Comparison of ENCODE assay signal across 29 cellular contexts in genomic region chr7:107049480-107049879, GRCh38. TPM values are rescaled to one million over a fixed set of nuclear protein-coding genes. Genes with fewer than 3 reads are reported as not detected.
"Had no signal": no experiment of that assay in that cellular context is flagged by ENCODE, and none has a peak within 500 bp of the region (broad histone marks: within the 10 kb centered on the region; RNA-seq: fewer than 3 reads in every experiment).

No MANE protein-coding gene starts in this region.

- H3K9me3 Mint-ChIP-seq: activated B cell treated with CpG ODN at 0.5 μM for 24 hours; activated CD8-positive, alpha-beta T cell treated with anti-CD3 and anti-CD28 coated beads for 36 hours; activated naive CD4-positive, alpha-beta T cell treated with anti-CD3 and anti-CD28 coated beads for 36 hours; activated naive CD8-positive, alpha-beta T cell treated with anti-CD3 and anti-CD28 coated beads, Interleukin-2, amount 10 ng/mL, durations not matched to agents 7 days and 5 days; activated T-helper 1 cell treated with anti-CD3 and anti-CD28 coated beads, Interleukin-12 subunit alpha, Interleukin-12 subunit beta, Interleukin-2, Interleukin-4 antibody, amounts not matched to agents 30 ng/mL and 10 ng/mL and 1 ng/mL, durations not matched to agents 14 hours and 24 hours and 36 hours; activated T-helper 2 cell treated with anti-CD3 and anti-CD28 coated beads, Interferon-gamma antibody, Interleukin-2, Interleukin-4, amounts not matched to agents 10 μg/mL and 5 μg/mL and 100 μg/mL, durations not matched to agents 14 hours and 24 hours and 36 hours; effector memory CD8-positive, alpha-beta T cell; T-helper 2 cell treated with Interferon-gamma antibody and Interleukin-4, amounts not matched to agents 5 μg/mL and 100 μg/mL, for 36 hours had no signal

- H3K27ac ChIP-seq: brain microvascular endothelial cell, esophagus muscularis mucosa, foreskin keratinocyte, gastrocnemius medialis, heart left ventricle, WERI-Rb-1 had no signal

- DNase-seq: activated B cell treated with CpG ODN at 0.5 μM for 24 hours; activated CD4-positive, alpha-beta T cell treated with anti-CD3 and anti-CD28 coated beads for 48 hours; activated CD4-positive, alpha-beta T cell treated with anti-CD3 and anti-CD28 coated beads, Interleukin-2, amount 50 U/mL, for 1 hour; activated CD4-positive, alpha-beta T cell treated with anti-CD3 and anti-CD28 coated beads, Interleukin-2, amount 50 U/mL, for 48 hours; activated CD8-positive, alpha-beta memory T cell treated with anti-CD3 and anti-CD28 coated beads for 24 hours; activated CD8-positive, alpha-beta T cell treated with anti-CD3 and anti-CD28 coated beads for 36 hours; activated effector memory CD4-positive, alpha-beta T cell treated with anti-CD3 and anti-CD28 coated beads, Interleukin-2, amount 50 U/mL, for 16 hours; activated naive CD4-positive, alpha-beta T cell treated with anti-CD3 and anti-CD28 coated beads for 36 hours; activated naive CD8-positive, alpha-beta T cell treated with anti-CD3 and anti-CD28 coated beads, Interleukin-2, amount 10 ng/mL, durations not matched to agents 7 days and 5 days; activated T-cell treated with anti-CD3 and anti-CD28 coated beads, Interleukin-2, amount 50 U/mL, for 48 hours; brain microvascular endothelial cell; cortex of kidney; dermis blood vessel endothelial cell; effector CD4-positive, alpha-beta T cell; effector memory CD8-positive, alpha-beta T cell; erythroblast; foreskin keratinocyte; gastrocnemius medialis; glutamatergic neuron; heart left ventricle; T-helper 17 cell; T1000; WERI-Rb-1 had no signal

- H3K36me3 ChIP-seq: brain microvascular endothelial cell, esophagus muscularis mucosa, gastrocnemius medialis, heart left ventricle, WERI-Rb-1 had no signal

- H3K9me3 ChIP-seq: esophagus muscularis mucosa, gastrocnemius medialis, heart left ventricle had no signal

- H3K36me3 Mint-ChIP-seq: activated naive CD4-positive, alpha-beta T cell treated with anti-CD3 and anti-CD28 coated beads, Interleukin-2, amount 50 U/mL, for 72 hours had no signal

- H3K27ac Mint-ChIP-seq: activated B cell treated with CpG ODN at 0.5 μM for 24 hours; activated CD8-positive, alpha-beta T cell treated with anti-CD3 and anti-CD28 coated beads for 36 hours; activated naive CD4-positive, alpha-beta T cell treated with anti-CD3 and anti-CD28 coated beads for 36 hours; activated naive CD4-positive, alpha-beta T cell treated with anti-CD3 and anti-CD28 coated beads, Interleukin-2, amount 50 U/mL, for 72 hours; activated naive CD8-positive, alpha-beta T cell treated with anti-CD3 and anti-CD28 coated beads, Interleukin-2, amount 10 ng/mL, durations not matched to agents 7 days and 5 days; activated T-helper 1 cell treated with anti-CD3 and anti-CD28 coated beads, Interleukin-12 subunit alpha, Interleukin-12 subunit beta, Interleukin-2, Interleukin-4 antibody, amounts not matched to agents 30 ng/mL and 10 ng/mL and 1 ng/mL, durations not matched to agents 14 hours and 24 hours and 36 hours; activated T-helper 2 cell treated with anti-CD3 and anti-CD28 coated beads, Interferon-gamma antibody, Interleukin-2, Interleukin-4, amounts not matched to agents 10 μg/mL and 5 μg/mL and 100 μg/mL, durations not matched to agents 14 hours and 24 hours and 36 hours; effector memory CD8-positive, alpha-beta T cell; T-helper 17 cell; T-helper 2 cell treated with Interferon-gamma antibody and Interleukin-4, amounts not matched to agents 5 μg/mL and 100 μg/mL, for 36 hours had no signal

- H3K4me3 ChIP-seq: esophagus muscularis mucosa, gastrocnemius medialis, heart left ventricle had no signal

- H3K4me3 Mint-ChIP-seq: activated B cell treated with CpG ODN at 0.5 μM for 24 hours; activated CD8-positive, alpha-beta T cell treated with anti-CD3 and anti-CD28 coated beads for 36 hours; activated naive CD4-positive, alpha-beta T cell treated with anti-CD3 and anti-CD28 coated beads for 36 hours; activated naive CD8-positive, alpha-beta T cell treated with anti-CD3 and anti-CD28 coated beads, Interleukin-2, amount 10 ng/mL, durations not matched to agents 7 days and 5 days; activated T-helper 1 cell treated with anti-CD3 and anti-CD28 coated beads, Interleukin-12 subunit alpha, Interleukin-12 subunit beta, Interleukin-2, Interleukin-4 antibody, amounts not matched to agents 30 ng/mL and 10 ng/mL and 1 ng/mL, durations not matched to agents 14 hours and 24 hours and 36 hours; effector memory CD8-positive, alpha-beta T cell; T-helper 17 cell; T-helper 2 cell treated with Interferon-gamma antibody and Interleukin-4, amounts not matched to agents 5 μg/mL and 100 μg/mL, for 36 hours had no signal

- ATAC-seq: activated CD4-positive, CD25-positive, alpha-beta regulatory T cell treated with anti-CD3 and anti-CD28 coated beads, Interleukin-2, amount 50 U/mL, for 24 hours; activated CD8-positive, alpha-beta T cell treated with anti-CD3 and anti-CD28 coated beads for 36 hours; activated naive CD4-positive, alpha-beta T cell treated with anti-CD3 and anti-CD28 coated beads, Interleukin-2, amount 50 U/mL, for 72 hours; effector memory CD8-positive, alpha-beta T cell; foreskin keratinocyte; gastrocnemius medialis; heart left ventricle; T-helper 17 cell had no signal

- H3K27me3 ChIP-seq: brain microvascular endothelial cell, esophagus muscularis mucosa, heart left ventricle had no signal

RNA-seq across cellular contexts. Expression of gene PRKAR2B, which starts 5.0 kb away (rescaled TPM):
- polyA plus RNA-seq: foreskin keratinocyte had no signal
